Comparison of ENCODE assay signal across 2 cellular contexts in genomic region chr6:22413681-22414305, GRCh38.
TF ChIP-seq lines count a peak whose summit lies in the region.

No MANE protein-coding gene starts in this region.

TF ChIP-seq in GM23338, 12 proteins besides CTCF, POLR2A, EP300 and RAD21 (continued from another document):
- TF ChIP-seq ZNF462 (CRISPR knock-in tag; IDR thresholded peaks at IDR 0.05) = no peak
- no peak for TF ChIP-seq EZH2 (IDR thresholded peaks at IDR 0.05; ENCODE audit: low read depth, unreplicated experiment)
- no peak for TF ChIP-seq ETS1 (IDR thresholded peaks at IDR 0.05)
- no peak for TF ChIP-seq REST (IDR thresholded peaks at IDR 0.05; ENCODE audit: unreplicated experiment)
- no peak for TF ChIP-seq JUNB (IDR thresholded peaks at IDR 0.05; ENCODE audit: unreplicated experiment)
- TF ChIP-seq STAT1 (IDR thresholded peaks at IDR 0.05; ENCODE audit: unreplicated experiment) = no peak
- TF ChIP-seq CREB1 (CRISPR knock-in tag; IDR thresholded peaks at IDR 0.05; ENCODE audit: low read depth) = no peak
- TF ChIP-seq POLR2AphosphoS5 (IDR thresholded peaks at IDR 0.05; ENCODE audit: low read depth) = no peak
- TF ChIP-seq ZNF114 (CRISPR knock-in tag; IDR thresholded peaks at IDR 0.05) = no peak
- no peak for TF ChIP-seq NANOG (IDR thresholded peaks at IDR 0.05; ENCODE audit: borderline replicate concordance)
TF ChIP-seq in GM23338: peak in this region for 0.

TF ChIP-seq in SK-N-SH treated with all-trans-retinoic acid at 6 μM for 48 hours, 23 proteins besides CTCF, POLR2A, EP300 and RAD21 (continued from another document):
- TF ChIP-seq TCF4 (CRISPR knock-in tag; IDR thresholded peaks at IDR 0.05; ENCODE audit: borderline replicate concordance) (no peak), ISL1 (CRISPR knock-in tag; IDR thresholded peaks at IDR 0.05) (0 out of 2 replicates have a peak, but pooled peaks have one; percentile 21)
